14 cellular contexts compared by ENCODE assay signal in the genomic region with DNA sequence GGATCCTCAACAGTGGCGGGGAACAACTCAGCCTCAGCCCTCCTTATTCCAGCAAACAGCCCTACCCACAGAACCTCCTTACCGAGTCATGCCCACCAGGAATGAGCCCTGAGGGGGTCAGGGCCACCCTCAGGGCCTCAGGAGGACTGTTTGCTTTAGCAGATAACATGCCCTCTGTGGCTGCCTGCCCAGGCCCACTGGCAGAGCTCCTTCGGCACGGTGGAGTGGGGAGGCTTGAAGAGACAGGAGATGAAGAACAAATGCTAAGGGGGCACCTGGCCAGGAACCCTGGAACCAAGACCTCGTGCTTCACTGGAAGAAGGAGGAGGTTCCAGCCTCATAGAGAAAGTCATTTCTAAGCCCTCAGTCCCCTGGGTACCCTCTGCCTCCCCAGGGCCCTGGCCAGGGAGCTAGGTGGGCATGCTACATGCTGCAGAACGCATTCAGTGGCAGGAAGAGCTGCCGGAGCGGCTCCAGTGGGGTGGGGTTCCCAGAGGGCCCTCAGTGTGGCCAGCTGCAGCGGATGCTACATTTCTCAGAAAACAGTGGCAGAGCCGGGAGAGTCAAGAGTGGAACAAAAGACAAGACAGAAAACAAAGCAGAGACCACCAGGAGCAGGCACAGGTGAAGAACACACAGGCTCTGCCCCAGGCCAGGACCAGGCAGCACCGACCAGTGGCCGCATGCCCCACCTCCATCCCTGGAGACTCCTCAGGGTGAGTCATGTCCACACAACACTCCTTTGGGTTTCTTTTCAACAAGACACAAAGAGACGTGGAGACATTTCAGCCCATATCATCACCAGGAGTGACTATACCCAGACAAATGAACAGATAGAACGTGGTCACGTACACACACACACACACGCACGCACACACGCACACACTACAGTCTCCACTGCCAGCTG. TPM values are rescaled to one million over a fixed set of nuclear protein-coding genes. Genes with fewer than 3 reads are reported as not detected.
DNase-seq lines count a peak whose midpoint lies in the region; ATAC-seq and TF ChIP-seq lines count a peak whose summit lies in the region.
"Had no signal": no experiment of that assay in that cellular context is flagged by ENCODE, and none has a peak within 500 bp of the region (broad histone marks: within the 10 kb centered on the region; RNA-seq: fewer than 3 reads in every experiment).

No MANE protein-coding gene starts in this region.

- no peak overlapping the region for H3K4me3 ChIP-seq in Peyer's patch
- no peak overlapping the region for H3K4me3 ChIP-seq in dorsolateral prefrontal cortex
- H3K4me3 ChIP-seq: upper lobe of right lung had no signal

- POLR2A ChIA-PET in activated CD4-positive, alpha-beta memory T cell treated with anti-CD3 and anti-CD28 coated beads, Interleukin-2, amount 10 ng/mL, durations not matched to agents 7 days and 5 days (lab: Charles Lee), result no interaction called here

- H3K4me3 Mint-ChIP-seq in stimulated activated memory B cell treated with anti-CD40 and anti-IgM and Interleukin-4, amounts not matched to agents 10 μg/mL and 1 μg/mL and 100 μg/mL, for 72 hours, result no peak overlapping the region
- no peak overlapping the region for H3K4me3 Mint-ChIP-seq in activated CD4-positive, alpha-beta memory T cell treated with anti-CD3 and anti-CD28 coated beads, Interleukin-2, amount 10 ng/mL, durations not matched to agents 7 days and 5 days
- H3K4me3 Mint-ChIP-seq: activated CD4-positive, alpha-beta memory T cell treated with anti-CD3 and anti-CD28 coated beads for 36 hours; activated naive CD4-positive, alpha-beta T cell treated with anti-CD3 and anti-CD28 coated beads for 36 hours had no signal

- no peaks in the 10 kb centered on the region for H3K9me3 Mint-ChIP-seq in activated naive CD4-positive, alpha-beta T cell treated with anti-CD3 and anti-CD28 coated beads, Interleukin-2, amount 50 U/mL, for 72 hours
- H3K9me3 Mint-ChIP-seq in stimulated activated memory B cell treated with anti-CD40 and anti-IgM and Interleukin-4, amounts not matched to agents 10 μg/mL and 1 μg/mL and 100 μg/mL, for 72 hours, result no peaks in the 10 kb centered on the region
- no peaks in the 10 kb centered on the region for H3K9me3 Mint-ChIP-seq in activated CD4-positive, alpha-beta memory T cell treated with anti-CD3 and anti-CD28 coated beads, Interleukin-2, amount 10 ng/mL, durations not matched to agents 7 days and 5 days
- H3K9me3 Mint-ChIP-seq: activated CD4-positive, alpha-beta memory T cell treated with anti-CD3 and anti-CD28 coated beads for 36 hours; activated naive CD4-positive, alpha-beta T cell treated with anti-CD3 and anti-CD28 coated beads for 36 hours had no signal

- peaks cover 38% of the 10 kb centered on the region for H3K27me3 Mint-ChIP-seq in stimulated activated memory B cell treated with anti-CD40 and anti-IgM and Interleukin-4, amounts not matched to agents 10 μg/mL and 1 μg/mL and 100 μg/mL, for 72 hours
- H3K27me3 Mint-ChIP-seq in activated CD4-positive, alpha-beta memory T cell treated with anti-CD3 and anti-CD28 coated beads, Interleukin-2, amount 10 ng/mL, durations not matched to agents 7 days and 5 days, result no peaks in the 10 kb centered on the region
- H3K27me3 Mint-ChIP-seq: activated CD4-positive, alpha-beta memory T cell treated with anti-CD3 and anti-CD28 coated beads for 36 hours had no signal

- H3K4me1 Mint-ChIP-seq in stimulated activated memory B cell treated with anti-CD40 and anti-IgM and Interleukin-4, amounts not matched to agents 10 μg/mL and 1 μg/mL and 100 μg/mL, for 72 hours, result peaks cover 18% of the 10 kb centered on the region
- H3K4me1 Mint-ChIP-seq in activated CD4-positive, alpha-beta memory T cell treated with anti-CD3 and anti-CD28 coated beads, Interleukin-2, amount 10 ng/mL, durations not matched to agents 7 days and 5 days, result peaks cover 26% of the 10 kb centered on the region

- H3K36me3 ChIP-seq in Peyer's patch, result no peaks in the 10 kb centered on the region
- H3K36me3 ChIP-seq: upper lobe of right lung had no signal

- H3K4me1 ChIP-seq in Peyer's patch, result peaks cover 0 to 25% (median 0%) of the 10 kb centered on the region in 4 donors
- H3K4me1 ChIP-seq: upper lobe of right lung had no signal

- CTCF ChIA-PET in activated CD4-positive, alpha-beta memory T cell treated with anti-CD3 and anti-CD28 coated beads, Interleukin-2, amount 10 ng/mL, durations not matched to agents 7 days and 5 days (lab: Charles Lee), result interaction anchor here (0.8 kb wide), 1 partner anchor 44 kb away, joined by 4 read pairs; no protein-coding TSS in a partner anchor

- TF ChIP-seq CTCF in Peyer's patch (IDR thresholded peaks at IDR 0.05), result no peak
- TF ChIP-seq CTCF in dorsolateral prefrontal cortex (IDR thresholded peaks at IDR 0.05 in 54 of 56, conservative IDR thresholded peaks at IDR 0.05 in 2 of 56; ENCODE audit: low read depth in 1 of 56, partially characterized antibody in 56 of 56), result no peak
- TF ChIP-seq CTCF in GM10266 (IDR thresholded peaks at IDR 0.05; ENCODE audit: control insufficient read depth, insufficient read depth, low read depth, missing control alignments), result no peak

- H3K27me3 ChIP-seq in Peyer's patch (no peaks in the 10 kb centered on the region), dorsolateral prefrontal cortex (no peaks in the 10 kb centered on the region)
- H3K27me3 ChIP-seq: upper lobe of right lung had no signal

- no peak for TF ChIP-seq POLR2A in Peyer's patch (IDR thresholded peaks at IDR 0.05)

- H3K27ac ChIP-seq in Peyer's patch (no peak overlapping the region), dorsolateral prefrontal cortex (peak overlapping the region in 44 of 59 donors; percentile 0 to 85 (median 48))
- H3K27ac ChIP-seq: upper lobe of right lung had no signal

- H3K9me3 ChIP-seq in Peyer's patch, result no peaks in the 10 kb centered on the region
- H3K9me3 ChIP-seq: upper lobe of right lung had no signal

- ATAC-seq in activated naive CD4-positive, alpha-beta T cell treated with anti-CD3 and anti-CD28 coated beads, Interleukin-2, amount 50 U/mL, for 72 hours, result no peak
- peak; percentile 21 for ATAC-seq in stimulated activated memory B cell treated with anti-CD40 and anti-IgM and Interleukin-4, amounts not matched to agents 10 μg/mL and 1 μg/mL and 100 μg/mL, for 72 hours
- ATAC-seq in GM18858 (IDR thresholded peaks at IDR 0.05; ENCODE audit: unreplicated experiment), result no peak

- peaks cover 0 to 7% of the 10 kb centered on the region in 2 donors for H3K36me3 Mint-ChIP-seq in activated naive CD4-positive, alpha-beta T cell treated with anti-CD3 and anti-CD28 coated beads, Interleukin-2, amount 50 U/mL, for 72 hours
- H3K36me3 Mint-ChIP-seq in stimulated activated memory B cell treated with anti-CD40 and anti-IgM and Interleukin-4, amounts not matched to agents 10 μg/mL and 1 μg/mL and 100 μg/mL, for 72 hours, result peaks cover 9% of the 10 kb centered on the region
- H3K36me3 Mint-ChIP-seq in activated CD4-positive, alpha-beta memory T cell treated with anti-CD3 and anti-CD28 coated beads, Interleukin-2, amount 10 ng/mL, durations not matched to agents 7 days and 5 days (ENCODE audit: low read depth), result no peaks in the 10 kb centered on the region
- H3K36me3 Mint-ChIP-seq: activated CD4-positive, alpha-beta memory T cell treated with anti-CD3 and anti-CD28 coated beads for 36 hours had no signal

- DNase-seq in activated naive CD4-positive, alpha-beta T cell treated with anti-CD3 and anti-CD28 coated beads, Interleukin-2, amount 50 U/mL, for 72 hours (ENCODE audit: low spot score in 2 of 2), result no peak
- DNase-seq in activated naive CD4-positive, alpha-beta T cell treated with Interleukin-2 at 50 U/mL for 16 hours, result no peak
- peak in 2 of 3 donors; percentile 30 to 36 for DNase-seq in Peyer's patch
- peak in 3 of 10 donors; percentile 26 to 55 (median 46) for DNase-seq in dorsolateral prefrontal cortex
- no peak for DNase-seq in activated CD4-positive, alpha-beta memory T cell treated with anti-CD3 and anti-CD28 coated beads, Interleukin-2, amount 10 ng/mL, durations not matched to agents 7 days and 5 days
- no peak for DNase-seq in GM10266 (ENCODE audit: extremely low spot score)
- DNase-seq: GOT3, NCI-H2227 treated with DMSO at 0.1 percent for 48 hours had no signal

- intact Hi-C loops in dorsolateral prefrontal cortex (cut with DNase I), result loop anchor here in 1 of 2 donors (10.0 kb wide), 1 partner anchor 219 kb away; no protein-coding TSS in a partner anchor

- peak overlapping the region; percentile 44 to 82 for H3K27ac Mint-ChIP-seq in activated naive CD4-positive, alpha-beta T cell treated with anti-CD3 and anti-CD28 coated beads, Interleukin-2, amount 50 U/mL, for 72 hours
- H3K27ac Mint-ChIP-seq in stimulated activated memory B cell treated with anti-CD40 and anti-IgM and Interleukin-4, amounts not matched to agents 10 μg/mL and 1 μg/mL and 100 μg/mL, for 72 hours, result no peak overlapping the region
- H3K27ac Mint-ChIP-seq in activated CD4-positive, alpha-beta memory T cell treated with anti-CD3 and anti-CD28 coated beads, Interleukin-2, amount 10 ng/mL, durations not matched to agents 7 days and 5 days, result no peak overlapping the region
- H3K27ac Mint-ChIP-seq: activated CD4-positive, alpha-beta memory T cell treated with anti-CD3 and anti-CD28 coated beads for 36 hours; activated naive CD4-positive, alpha-beta T cell treated with anti-CD3 and anti-CD28 coated beads for 36 hours; progenitor cell of endocrine pancreas had no signal

RNA-seq across cellular contexts. Expression of a gene that starts 39.8 kb away (rescaled TPM):
- total RNA-seq in activated naive CD4-positive, alpha-beta T cell treated with anti-CD3 and anti-CD28 coated beads, Interleukin-2, amount 50 U/mL, for 72 hours, result 1 to 10 TPM; 6.9 to 8.3 TPM
- 1 to 10 TPM; 2.5 to 6.6 (median 5.4) TPM for total RNA-seq in Peyer's patch
- total RNA-seq in dorsolateral prefrontal cortex, result 100 to 1,000 TPM in 119 of 120 experiments, 10 to 100 TPM in 1; 58.9 to 366 (median 240) TPM
- 1 to 10 TPM; 5.6 to 6.1 TPM for total RNA-seq in activated CD4-positive, alpha-beta memory T cell treated with anti-CD3 and anti-CD28 coated beads, Interleukin-2, amount 10 ng/mL, durations not matched to agents 7 days and 5 days

Comparison
In these comparisons a context has a peak if more than half of its experiments do, and no peak if none do; other contexts are left out.
1. DNase-seq: peak in Peyer's patch (2 of 3); none in activated naive CD4-positive, alpha-beta T cell treated with anti-CD3 and anti-CD28 coated beads, Interleukin-2, amount 50 U/mL, for 72 hours (0 of 2), activated naive CD4-positive, alpha-beta T cell treated with Interleukin-2 at 50 U/mL for 16 hours (single experiment), activated CD4-positive, alpha-beta memory T cell treated with anti-CD3 and anti-CD28 coated beads, Interleukin-2, amount 10 ng/mL, durations not matched to agents 7 days and 5 days (single experiment) and GM10266 (single experiment).
2. H3K27ac Mint-ChIP-seq: peak in activated naive CD4-positive, alpha-beta T cell treated with anti-CD3 and anti-CD28 coated beads, Interleukin-2, amount 50 U/mL, for 72 hours (2 of 2); none in stimulated activated memory B cell treated with anti-CD40 and anti-IgM and Interleukin-4, amounts not matched to agents 10 μg/mL and 1 μg/mL and 100 μg/mL, for 72 hours (single experiment) and activated CD4-positive, alpha-beta memory T cell treated with anti-CD3 and anti-CD28 coated beads, Interleukin-2, amount 10 ng/mL, durations not matched to agents 7 days and 5 days (single experiment).
3. H3K27ac ChIP-seq: peak in dorsolateral prefrontal cortex (44 of 59); none in Peyer's patch (0 of 4).
4. RNA of a gene that starts 39.8 kb away (total RNA-seq): 58.9 to 366 TPM in dorsolateral prefrontal cortex; 6.9 to 8.3 TPM in activated naive CD4-positive, alpha-beta T cell treated with anti-CD3 and anti-CD28 coated beads, Interleukin-2, amount 50 U/mL, for 72 hours, 5.6 to 6.1 TPM in activated CD4-positive, alpha-beta memory T cell treated with anti-CD3 and anti-CD28 coated beads, Interleukin-2, amount 10 ng/mL, durations not matched to agents 7 days and 5 days and 2.5 to 6.6 TPM in Peyer's patch; every median in the first group is over 4 times any median in the second.